24 cellular contexts compared by ENCODE assay signal in the genomic region with DNA sequence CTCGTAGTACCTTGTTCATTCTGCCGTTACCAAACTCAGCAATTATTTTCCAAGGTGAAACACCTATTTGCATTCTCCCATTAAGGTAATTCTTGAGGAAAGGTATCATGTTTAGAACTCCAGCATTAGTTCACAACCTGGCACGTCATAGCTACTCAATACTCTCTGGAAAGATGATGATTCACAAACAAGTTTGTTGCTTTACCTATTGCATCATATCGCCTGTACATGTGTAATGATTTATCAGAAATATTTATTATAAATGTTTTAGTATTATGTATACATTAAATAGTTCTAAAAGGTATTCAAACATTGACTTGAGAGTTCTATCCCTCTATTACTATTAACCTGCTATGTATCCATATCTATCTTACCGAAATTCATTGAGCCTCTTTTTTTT.
DNase-seq lines count a peak whose midpoint lies in the region; ATAC-seq, FAIRE-seq and TF ChIP-seq lines count a peak whose summit lies in the region.
"Had no signal": no experiment of that assay in that cellular context is flagged by ENCODE, and none has a peak within 500 bp of the region (broad histone marks: within the 10 kb centered on the region; RNA-seq: fewer than 3 reads in every experiment).

No MANE protein-coding gene starts in this region.

- in situ Hi-C loops in HepG2 (cut with HindIII; ENCODE audit: extremely low pct_ligation_motif_present, low pct_unique_long_range_greater_than_20kb) = loop anchor here (5.0 kb wide), 1 partner anchor 649 kb away; no protein-coding TSS in a partner anchor

- no peak overlapping the region for H3K23ac ChIP-seq in H1 (ENCODE audit: insufficient read length)

- POLR2A ChIA-PET in HepG2 (lab: Yijun Ruan, JAX) = no interaction called here
- POLR2A ChIA-PET in RWPE1 (lab: Yijun Ruan, JAX; ENCODE audit: low non-redundant PET) = no interaction called here
- POLR2A ChIA-PET in H1 (lab: Charles Lee; ENCODE audit: partially characterized antibody) = no interaction called here

- DNase-seq in HepG2 (ENCODE audit: low spot score) = no peak
- no peak for DNase-seq in right lobe of liver
- DNase-seq in RWPE1 (ENCODE audit: low spot score) = peak; percentile 3
- no peak for DNase-seq in H1 (ENCODE audit: low read depth in 1 of 2, low spot score in 2 of 2)
- DNase-seq in smooth muscle cell (lab: John Stamatoyannopoulos, UW; ENCODE audit: unreplicated experiment) = no peak
- no peak for DNase-seq in hepatic stellate cell (ENCODE audit: low spot score)
- DNase-seq in esophagus squamous epithelium (lab: John Stamatoyannopoulos, UW) = no peak
- DNase-seq in GM12891 (ENCODE audit: insufficient read length, low spot score) = no peak
- DNase-seq: 8988T; ACHN; AML-193; BE2C; CD4-positive, alpha-beta T cell; CD8-positive, alpha-beta memory T cell; DMS 273 treated with DMSO at 0.1 percent for 48 hours; DMS79; EL; GDM1; H9 had no signal

- H2AFZ ChIP-seq in HepG2 (ENCODE audit: low read length) = no peak overlapping the region
- H2AFZ ChIP-seq in H1 (ENCODE audit: low read length) = no peak overlapping the region
- H2AFZ ChIP-seq in smooth muscle cell (ENCODE audit: low read depth) = peak overlapping the region; percentile 50

- H3K4ac ChIP-seq in H1 (replicated peaks; ENCODE audit: insufficient read length, low read depth, low read length) = no peak overlapping the region

- FAIRE-seq in HepG2 (lab: Jason Lieb, UNC) (no peak), H1 (lab: Jason Lieb, UNC) (no peak), GM12891 (lab: Jason Lieb, UNC) (no peak)
- FAIRE-seq: A549, D721Med, GM12878, GM18507 had no signal

- H3K4me1 ChIP-seq in HepG2 (ENCODE audit: insufficient read depth, low read length) (no peaks in the 10 kb centered on the region), right lobe of liver (no peaks in the 10 kb centered on the region), H1 (replicated peaks in 1 of 4; ENCODE audit: control insufficient read depth in 3 of 4, insufficient read depth in 4 of 4, low read length in 3 of 4) (no peaks in the 10 kb centered on the region), smooth muscle cell (ENCODE audit: low read depth) (no peaks in the 10 kb centered on the region), esophagus squamous epithelium (no peaks in the 10 kb centered on the region)
- H3K4me1 ChIP-seq: A549; BE2C; BLaER1 treated with 17β-estradiol and CSF1 and Interleukin-3, amounts not matched to agents 10 nM and 100 nM had no signal

- no peak overlapping the region for H2BK12ac ChIP-seq in H1 (ENCODE audit: low read depth, low read length)

- H3K9me3 ChIP-seq in HepG2 (ENCODE audit: low read length) (no peaks in the 10 kb centered on the region), right lobe of liver (no peaks in the 10 kb centered on the region), H1 (ENCODE audit: insufficient read depth in 2 of 2, low read depth in 1 of 2, low read length in 1 of 2) (no peaks in the 10 kb centered on the region), smooth muscle cell (replicated peaks; ENCODE audit: low read depth) (no peaks in the 10 kb centered on the region), esophagus squamous epithelium (no peaks in the 10 kb centered on the region)
- H3K9me3 ChIP-seq: A549; BE2C; BLaER1 treated with 17β-estradiol and CSF1 and Interleukin-3, amounts not matched to agents 10 nM and 100 nM had no signal

- H3K14ac ChIP-seq in H1 (ENCODE audit: insufficient read length) = no peak overlapping the region

- H3K27ac ChIP-seq in HepG2 (ENCODE audit: extremely low read length, insufficient read depth, low read length) = no peak overlapping the region
- H3K27ac ChIP-seq in right lobe of liver = no peak overlapping the region
- no peak overlapping the region for H3K27ac ChIP-seq in RWPE1
- H3K27ac ChIP-seq in H1 (ENCODE audit: low read depth, low read length) = no peak overlapping the region
- H3K27ac ChIP-seq in smooth muscle cell (ENCODE audit: low read depth) = peak overlapping the region; percentile 91
- no peak overlapping the region for H3K27ac ChIP-seq in esophagus squamous epithelium
- H3K27ac ChIP-seq: A549; BLaER1 treated with 17β-estradiol and CSF1 and Interleukin-3, amounts not matched to agents 10 nM and 100 nM had no signal

- no peak for TF ChIP-seq EP300 in HepG2 (IDR thresholded peaks at IDR 0.05; ENCODE audit: low read depth in 2 of 2, low read length in 2 of 2)
- TF ChIP-seq EP300 in HepG2 (CRISPR knock-in tag; IDR thresholded peaks at IDR 0.05; ENCODE audit: borderline replicate concordance) = no peak
- no peak for TF ChIP-seq EP300 in H1 (IDR thresholded peaks at IDR 0.05; ENCODE audit: borderline replicate concordance in 1 of 2, low read depth in 2 of 2, low read length in 2 of 2)

- 14% methylated on average over 5 of the region's 5 CpGs for WGBS in HepG2 (ENCODE audit: low lambda C conversion rate)
- 59% methylated on average over 5 of the region's 5 CpGs for WGBS in right lobe of liver (ENCODE audit: insufficient coverage, low coverage, low lambda C conversion rate, missing lambda C conversion rate)
- WGBS in H1 (ENCODE audit: extremely low coverage in 1 of 2, insufficient coverage in 1 of 2, insufficient read length in 1 of 2, insufficient replicate concordance in 2 of 2, low coverage in 1 of 2, low lambda C conversion rate in 2 of 2, missing lambda C conversion rate in 1 of 2), 2 experiments = 95% methylated on average over 5 of the region's 5 CpGs; no CpG with 5 or more reads in 1 of the 2 experiments
- WGBS in smooth muscle cell (ENCODE audit: low lambda C conversion rate) = 92% methylated on average over 5 of the region's 5 CpGs
- WGBS in esophagus squamous epithelium, 2 donors = 71 to 84% methylated on average over 5 of the region's 5 CpGs

- H2BK5ac ChIP-seq in H1 (ENCODE audit: low read depth, low read length) = no peak overlapping the region

- H3K4me2 ChIP-seq in HepG2 (ENCODE audit: low read depth, low read length) (no peak overlapping the region), H1 (ENCODE audit: insufficient read depth in 1 of 2, low read depth in 2 of 2, low read length in 2 of 2) (no peak overlapping the region), smooth muscle cell (peak overlapping the region; percentile 50)
- H3K4me2 ChIP-seq: A549; BLaER1 treated with 17β-estradiol and CSF1 and Interleukin-3, amounts not matched to agents 10 nM and 100 nM had no signal

- no peak overlapping the region for H2BK20ac ChIP-seq in H1 (ENCODE audit: low read length)

- H3K23me2 ChIP-seq in H1 (ENCODE audit: low read depth, low read length) = no peaks in the 10 kb centered on the region

- H3K36me3 ChIP-seq in HepG2 (replicated peaks in 1 of 2; ENCODE audit: control insufficient read depth in 1 of 2, insufficient read depth in 2 of 2, low read length in 2 of 2) (no peaks in the 10 kb centered on the region), right lobe of liver (no peaks in the 10 kb centered on the region), H1 (ENCODE audit: control insufficient read depth in 2 of 4, insufficient read depth in 4 of 4, low read length in 3 of 4) (no peaks in the 10 kb centered on the region), smooth muscle cell (ENCODE audit: low read depth) (no peaks in the 10 kb centered on the region), esophagus squamous epithelium (no peaks in the 10 kb centered on the region)
- H3K36me3 ChIP-seq: BE2C; BLaER1 treated with 17β-estradiol and CSF1 and Interleukin-3, amounts not matched to agents 10 nM and 100 nM had no signal

- intact Hi-C loops in HepG2 (cut with micrococcal nuclease; ENCODE audit: unreplicated experiment) (no loop called here), right lobe of liver (cut with DNase I) (no loop called here), esophagus squamous epithelium (cut with DNase I) (no loop called here)

- H3K18ac ChIP-seq in H1 (ENCODE audit: extremely low read depth, low read length) = no peak overlapping the region

- TF ChIP-seq CTCF in HepG2 (CRISPR knock-in tag; IDR thresholded peaks at IDR 0.05) = no peak
- no peak for TF ChIP-seq CTCF in right lobe of liver (IDR thresholded peaks at IDR 0.05)
- no peak for TF ChIP-seq CTCF in RWPE1 (conservative IDR thresholded peaks at IDR 0.05; ENCODE audit: low read depth)
- TF ChIP-seq CTCF in H1 (IDR thresholded peaks at IDR 0.05; ENCODE audit: control extremely low read depth in 1 of 3, insufficient read depth in 1 of 3, low read depth in 1 of 3, low read length in 3 of 3) = no peak
- TF ChIP-seq CTCF in smooth muscle cell (IDR thresholded peaks at IDR 0.05; ENCODE audit: borderline replicate concordance, insufficient read depth, poor library complexity, severe bottlenecking) = no peak
- TF ChIP-seq CTCF in esophagus squamous epithelium (IDR thresholded peaks at IDR 0.05) = no peak

- H3K9ac ChIP-seq in HepG2 (ENCODE audit: insufficient read depth, low read depth, low read length) = no peak overlapping the region
- no peak overlapping the region for H3K9ac ChIP-seq in H1 (replicated peaks in 1 of 4; ENCODE audit: extremely low read depth in 1 of 4, low read depth in 3 of 4, low read length in 3 of 4)
- H3K9ac ChIP-seq in smooth muscle cell (ENCODE audit: low read depth) = peak overlapping the region; percentile 48
- H3K9ac ChIP-seq: BLaER1 treated with 17β-estradiol and CSF1 and Interleukin-3, amounts not matched to agents 10 nM and 100 nM had no signal

- no TSS peak for BruUV-seq in HepG2 (replicated peaks; lab: Mats Ljungman, UMichigan)

- no peak overlapping the region for H2AK5ac ChIP-seq in H1 (ENCODE audit: low read depth, low read length)

- H3K79me2 ChIP-seq in HepG2 (ENCODE audit: insufficient read depth, low read length) (no peaks in the 10 kb centered on the region), H1 (ENCODE audit: control insufficient read depth in 1 of 2, insufficient read depth in 2 of 2, low read length in 2 of 2) (no peaks in the 10 kb centered on the region), smooth muscle cell (ENCODE audit: low read depth) (no peaks in the 10 kb centered on the region)

- no peak for TF ChIP-seq POLR2A in HepG2 (IDR thresholded peaks at IDR 0.05; ENCODE audit: insufficient read depth in 1 of 2, low read depth in 2 of 2, low read length in 2 of 2)
- TF ChIP-seq POLR2A in right lobe of liver (IDR thresholded peaks at IDR 0.05) = no peak
- TF ChIP-seq POLR2A in H1 (IDR thresholded peaks at IDR 0.05; ENCODE audit: control extremely low read depth in 1 of 2, low read depth in 2 of 2, low read length in 2 of 2) = no peak
- TF ChIP-seq POLR2A in esophagus squamous epithelium (IDR thresholded peaks at IDR 0.05) = no peak
- TF ChIP-seq POLR2A in GM12891 (IDR thresholded peaks at IDR 0.05; ENCODE audit: low read depth, low read length) = no peak

- H3K56ac ChIP-seq in H1 (replicated peaks; ENCODE audit: insufficient read length, low read depth, low read length) = no peak overlapping the region

- no peak overlapping the region for H2BK15ac ChIP-seq in H1 (ENCODE audit: low read length)

- no peak overlapping the region for H4K5ac ChIP-seq in H1 (ENCODE audit: insufficient read length, low read depth, low read length)

- no peak for ATAC-seq in HepG2
- ATAC-seq in right lobe of liver = no peak
- ATAC-seq: A549, GM12878 had no signal

- no peaks in the 10 kb centered on the region for H4K20me1 ChIP-seq in HepG2 (ENCODE audit: insufficient read depth, low read length)
- no peaks in the 10 kb centered on the region for H4K20me1 ChIP-seq in H1 (replicated peaks in 1 of 2; ENCODE audit: control insufficient read depth in 1 of 2, insufficient read depth in 2 of 2, low read length in 2 of 2)
- H4K20me1 ChIP-seq in smooth muscle cell (ENCODE audit: low read depth) = no peaks in the 10 kb centered on the region
- H4K20me1 ChIP-seq: BLaER1 treated with 17β-estradiol and CSF1 and Interleukin-3, amounts not matched to agents 10 nM and 100 nM had no signal

- H3K27me3 ChIP-seq in HepG2 (ENCODE audit: control insufficient read depth in 1 of 2, insufficient read depth in 2 of 2, low read length in 2 of 2) (no peaks in the 10 kb centered on the region), right lobe of liver (no peaks in the 10 kb centered on the region), H1 (replicated peaks in 1 of 4; ENCODE audit: control insufficient read depth in 3 of 4, extremely low read depth in 1 of 4, insufficient read depth in 3 of 4, low read length in 3 of 4) (no peaks in the 10 kb centered on the region), smooth muscle cell (ENCODE audit: low read depth) (no peaks in the 10 kb centered on the region), esophagus squamous epithelium (peaks cover 0 to 6% (median 0%) of the 10 kb centered on the region in 4 donors)
- H3K27me3 ChIP-seq: BE2C; BLaER1 treated with 17β-estradiol and CSF1 and Interleukin-3, amounts not matched to agents 10 nM and 100 nM had no signal

- H4K91ac ChIP-seq in H1 (replicated peaks; ENCODE audit: insufficient read length, low read length) = no peak overlapping the region

- CTCF ChIA-PET in HepG2 (lab: Yijun Ruan, JAX; ENCODE audit: low intra/inter-chr PET ratio, low total read pairs) = no interaction called here
- CTCF ChIA-PET in RWPE1 (lab: Yijun Ruan, JAX) = interaction anchor here (0.7 kb wide), 1 partner anchor 157 kb away, joined by 5 read pairs; no protein-coding TSS in a partner anchor
- CTCF ChIA-PET in H1 (lab: Charles Lee; ENCODE audit: partially characterized antibody) = interaction anchor here (1.1 to 2.5 kb wide), 2 partner anchors 29 to 118 kb away, joined by 6 to 8 read pairs; no protein-coding TSS in a partner anchor

- no peak overlapping the region for H2BK120ac ChIP-seq in H1 (replicated peaks; ENCODE audit: low read depth, low read length)

- TF ChIP-seq RAD21 in HepG2 (CRISPR knock-in tag; IDR thresholded peaks at IDR 0.05) (no peak), H1 (IDR thresholded peaks at IDR 0.05 in 1 of 2, conservative IDR thresholded peaks at IDR 0.05 in 1 of 2; ENCODE audit: low read depth in 2 of 2, low read length in 2 of 2) (no peak)

- no peak overlapping the region for H4K8ac ChIP-seq in H1 (ENCODE audit: extremely low read depth, insufficient read depth, low read length)

- no peak overlapping the region for H3K4me3 ChIP-seq in HepG2 (replicated peaks in 1 of 3; ENCODE audit: insufficient read depth in 1 of 3, low read depth in 2 of 3, low read length in 3 of 3)
- H3K4me3 ChIP-seq in right lobe of liver = no peak overlapping the region
- no peak overlapping the region for H3K4me3 ChIP-seq in H1 (ENCODE audit: extremely low read depth in 1 of 4, insufficient read depth in 2 of 4, low read depth in 3 of 4, low read length in 4 of 4)
- no peak overlapping the region for H3K4me3 ChIP-seq in smooth muscle cell
- no peak overlapping the region for H3K4me3 ChIP-seq in esophagus squamous epithelium
- H3K4me3 ChIP-seq: A549; BLaER1 treated with 17β-estradiol and CSF1 and Interleukin-3, amounts not matched to agents 10 nM and 100 nM; GM12878 had no signal

- no peaks in the 10 kb centered on the region for H3K79me1 ChIP-seq in H1 (ENCODE audit: low read depth, low read length)

- no peaks in the 10 kb centered on the region for H3F3A ChIP-seq in smooth muscle cell (ENCODE audit: low read depth)

Comparison
In these comparisons a context has a peak if more than half of its experiments do, and no peak if none do; other contexts are left out.
1. Of the 41 proteins assayed by ChIP-seq in both HepG2 and H1: peak only in HepG2: none; only in H1: none; in both: CEBPB; in neither: 39; mixed calls (peak in some experiments, not most) for 1.